Comparison of ENCODE assay signal across 31 cellular contexts in the genomic region with DNA sequence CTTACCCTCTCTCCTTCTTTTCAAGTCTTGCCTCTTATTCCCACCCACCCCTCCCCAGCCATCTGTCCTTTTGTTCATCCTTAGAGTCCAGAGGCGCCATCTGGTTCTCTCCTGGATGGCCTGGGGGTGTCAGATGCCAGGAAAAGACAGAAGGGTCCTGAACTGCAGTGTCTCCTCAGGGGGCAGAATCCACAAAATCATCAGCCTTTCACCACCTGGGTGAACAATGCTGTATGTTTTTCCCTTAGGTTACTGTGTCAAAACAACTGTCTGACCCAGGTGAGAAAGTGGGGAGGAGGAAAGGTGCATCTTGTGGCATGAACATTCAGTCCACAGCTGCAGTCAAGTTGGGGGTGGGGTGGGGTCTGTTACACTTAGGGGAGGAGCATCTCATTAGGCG. TPM values are rescaled to one million over a fixed set of nuclear protein-coding genes. Genes with fewer than 3 reads are reported as not detected.
A peak's percentile ranks its signal among the peaks of the same experiment; 100 is the strongest.
DNase-seq lines count a peak whose midpoint lies in the region; ATAC-seq, FAIRE-seq and TF ChIP-seq lines count a peak whose summit lies in the region.
"Had no signal": no experiment of that assay in that cellular context is flagged by ENCODE, and none has a peak within 500 bp of the region (broad histone marks: within the 10 kb centered on the region; RNA-seq: fewer than 3 reads in every experiment).

No MANE protein-coding gene starts in this region.

- H4K20me1 ChIP-seq in H1 (replicated peaks in 1 of 2; ENCODE audit: control insufficient read depth in 1 of 2, insufficient read depth in 2 of 2, low read length in 2 of 2) (no peaks in the 10 kb centered on the region), Karpas-422 (ENCODE audit: insufficient read depth, low read depth, low read length) (no peaks in the 10 kb centered on the region)

- H2BK120ac ChIP-seq in H1 (replicated peaks; ENCODE audit: low read depth, low read length), result no peak overlapping the region

- no peak for TF ChIP-seq POLR2A in H1 (IDR thresholded peaks at IDR 0.05; ENCODE audit: control extremely low read depth in 1 of 2, low read depth in 2 of 2, low read length in 2 of 2)

- no peaks in the 10 kb centered on the region for H3K23me2 ChIP-seq in H1 (ENCODE audit: low read depth, low read length)

- WGBS in H1 (ENCODE audit: extremely low coverage in 1 of 2, insufficient coverage in 1 of 2, insufficient read length in 1 of 2, insufficient replicate concordance in 2 of 2, low coverage in 1 of 2, low lambda C conversion rate in 2 of 2, missing lambda C conversion rate in 1 of 2), 2 experiments, result 38% methylated on average over 2 of the region's 2 CpGs; no CpG with 5 or more reads in 1 of the 2 experiments

- H3K4ac ChIP-seq in H1 (replicated peaks; ENCODE audit: insufficient read length, low read depth, low read length), result no peak overlapping the region

- H3K9me2 ChIP-seq in Karpas-422 (replicated peaks; ENCODE audit: insufficient read depth, low read length), result no peaks in the 10 kb centered on the region

- TF ChIP-seq RAD21 in H1 (IDR thresholded peaks at IDR 0.05 in 1 of 2, conservative IDR thresholded peaks at IDR 0.05 in 1 of 2; ENCODE audit: low read depth in 2 of 2, low read length in 2 of 2), result no peak

- H3K27me3 ChIP-seq in HUES48 (ENCODE audit: control insufficient read depth, insufficient read depth, low read length), result no peaks in the 10 kb centered on the region; the same call in 1 of the 2 replicates
- peaks cover 0 to 5% (median under 1%) of the 10 kb centered on the region in 4 experiments; a peak in 3 of 7 replicates for H3K27me3 ChIP-seq in H1 (replicated peaks in 1 of 4; ENCODE audit: control insufficient read depth in 3 of 4, extremely low read depth in 1 of 4, insufficient read depth in 3 of 4, low read length in 3 of 4)
- H3K27me3 ChIP-seq in Karpas-422 (ENCODE audit: low read length), result no peaks in the 10 kb centered on the region
- H3K27me3 ChIP-seq: BE2C, cardiac muscle cell, colonic mucosa, heart right ventricle, Peyer's patch, upper lobe of left lung had no signal

- no peak for TF ChIP-seq EP300 in H1 (IDR thresholded peaks at IDR 0.05; ENCODE audit: borderline replicate concordance in 1 of 2, low read depth in 2 of 2, low read length in 2 of 2)

- H3K18ac ChIP-seq in H1 (ENCODE audit: extremely low read depth, low read length), result no peak overlapping the region

- no peak overlapping the region for H2AFZ ChIP-seq in H1 (ENCODE audit: low read length)
- H2AFZ ChIP-seq in Karpas-422 (ENCODE audit: low read length), result no peak overlapping the region

- no peak overlapping the region for H3K9ac ChIP-seq in HUES48 (ENCODE audit: low read depth, low read length)
- H3K9ac ChIP-seq in H1 (replicated peaks in 1 of 4; ENCODE audit: extremely low read depth in 1 of 4, low read depth in 3 of 4, low read length in 3 of 4), result no peak overlapping the region
- H3K9ac ChIP-seq in Karpas-422 (ENCODE audit: low read length), result no peak overlapping the region

- FAIRE-seq in H1 (lab: Jason Lieb, UNC), result no peak
- no peak for FAIRE-seq in frontal cortex (lab: Jason Lieb, UNC)

- DNase-seq in D341Med (ENCODE audit: low spot score) (peak; percentile 41), NCI-H524 (lab: John Stamatoyannopoulos, UW) (peak; percentile 94 to 96), H1 (ENCODE audit: low read depth in 1 of 2, low spot score in 2 of 2) (peak in 1 of 2 experiments; percentile 41), Karpas-422 (no peak), frontal cortex (ENCODE audit: low spot score in 2 of 2) (no peak)
- DNase-seq: activated CD4-positive, alpha-beta T cell treated with anti-CD3 and anti-CD28 coated beads, Interleukin-2, amount 50 U/mL, for 4 hours; BE2C; CD8-positive, alpha-beta memory T cell; colonic mucosa; DMS79; foreskin fibroblast; heart right ventricle; Kasumi-1; mesenchymal stem cell; NCI-H187; NCI-H2227 treated with DMSO at 0.1 percent for 48 hours; Peyer's patch; SIG-M5; stimulated activated CD4-positive, alpha-beta T cell treated with anti-CD3 and anti-CD28 coated beads, Interleukin-4, amount 100 ng/mL, for 24 hours; substantia nigra; T-cell; upper lobe of left lung had no signal

- POLR2A ChIA-PET in H1 (lab: Charles Lee; ENCODE audit: partially characterized antibody), result interaction anchor here (0.9 to 2.6 kb wide), 7 partner anchors 8 to 64 kb away, joined by 3 to 8 read pairs (median 4); no protein-coding TSS in a partner anchor

- peak overlapping the region; percentile 66 for H4K91ac ChIP-seq in H1 (replicated peaks; ENCODE audit: insufficient read length, low read length)

- H3K27ac ChIP-seq in HUES48 (ENCODE audit: low read depth, low read length), result peak overlapping the region; percentile 48
- H3K27ac ChIP-seq in H1 (ENCODE audit: low read depth, low read length), result no peak overlapping the region
- no peak overlapping the region for H3K27ac ChIP-seq in Karpas-422 (ENCODE audit: low read length)
- H3K27ac ChIP-seq: cardiac muscle cell, colonic mucosa, heart right ventricle, Peyer's patch, prostate gland, upper lobe of left lung had no signal

- no peak overlapping the region for H3K56ac ChIP-seq in H1 (replicated peaks; ENCODE audit: insufficient read length, low read depth, low read length)

- no peak overlapping the region for H2AK5ac ChIP-seq in H1 (ENCODE audit: low read depth, low read length)

- H3K4me1 ChIP-seq in HUES48 (ENCODE audit: control insufficient read depth, insufficient read depth, low read length), result peaks cover 38% of the 10 kb centered on the region
- peaks cover 5 to 14% (median 13%) of the 10 kb centered on the region in 4 experiments; a peak in 6 of 7 replicates for H3K4me1 ChIP-seq in H1 (replicated peaks in 1 of 4; ENCODE audit: control insufficient read depth in 3 of 4, insufficient read depth in 4 of 4, low read length in 3 of 4)
- H3K4me1 ChIP-seq in Karpas-422 (ENCODE audit: low read length), result peaks cover 7% of the 10 kb centered on the region; the same call in 1 of the 2 replicates
- H3K4me1 ChIP-seq: colonic mucosa, Peyer's patch, prostate gland, upper lobe of left lung had no signal

- H3K4me2 ChIP-seq in H1 (ENCODE audit: insufficient read depth in 1 of 2, low read depth in 2 of 2, low read length in 2 of 2), result peak overlapping the region; percentile 7 to 16; a peak in 2 of 4 replicates
- no peak overlapping the region for H3K4me2 ChIP-seq in Karpas-422 (ENCODE audit: low read depth, low read length, poor library complexity, severe bottlenecking)

- ATAC-seq in GM19395 (IDR thresholded peaks at IDR 0.05; ENCODE audit: unreplicated experiment), result no peak
- no peak for ATAC-seq in HG02970 (IDR thresholded peaks at IDR 0.05; ENCODE audit: low FRiP score, unreplicated experiment)
- ATAC-seq: activated naive CD4-positive, alpha-beta T cell treated with anti-CD3 and anti-CD28 coated beads, Interleukin-2, amount 50 U/mL, for 72 hours; esophagus mucosa; heart right ventricle; sciatic nerve; stimulated activated effector memory CD8-positive, alpha-beta T cell treated with anti-CD3 and anti-CD28 coated beads, Interleukin-12 subunit alpha, Interleukin-12 subunit beta, amount 100 ng/mL, for 72 hours; T-cell had no signal

- no peak overlapping the region for H2BK5ac ChIP-seq in H1 (ENCODE audit: low read depth, low read length)

- no peak overlapping the region for H2BK12ac ChIP-seq in H1 (ENCODE audit: low read depth, low read length)

- H3K36me3 ChIP-seq in HUES48 (ENCODE audit: control insufficient read depth, insufficient read depth, low read length) (no peaks in the 10 kb centered on the region), H1 (ENCODE audit: control insufficient read depth in 2 of 4, insufficient read depth in 4 of 4, low read length in 3 of 4) (no peaks in the 10 kb centered on the region), Karpas-422 (ENCODE audit: insufficient read depth, low read length) (no peaks in the 10 kb centered on the region)
- H3K36me3 ChIP-seq: BE2C, cardiac muscle cell, colonic mucosa, heart right ventricle, Peyer's patch, prostate gland, upper lobe of left lung had no signal

- CTCF ChIA-PET in H1 (lab: Charles Lee; ENCODE audit: partially characterized antibody), result interaction anchor here (0.9 to 1.0 kb wide), 2 partner anchors 14 to 106 kb away, joined by 4 to 5 read pairs; no protein-coding TSS in a partner anchor

- H3K79me1 ChIP-seq in H1 (ENCODE audit: low read depth, low read length), result no peaks in the 10 kb centered on the region; the same call in 1 of the 2 replicates

- TF ChIP-seq CTCF in H1 (IDR thresholded peaks at IDR 0.05; ENCODE audit: control extremely low read depth in 1 of 3, insufficient read depth in 1 of 3, low read depth in 1 of 3, low read length in 3 of 3), result no peak

- no peak overlapping the region for H2BK15ac ChIP-seq in H1 (ENCODE audit: low read length)

- no peak overlapping the region for H4K5ac ChIP-seq in H1 (ENCODE audit: insufficient read length, low read depth, low read length)

- H4K8ac ChIP-seq in H1 (ENCODE audit: extremely low read depth, insufficient read depth, low read length), result no peak overlapping the region

- no peak overlapping the region for H3K4me3 ChIP-seq in HUES48 (ENCODE audit: low read depth, low read length)
- no peak overlapping the region; a peak in 1 of 8 replicates for H3K4me3 ChIP-seq in H1 (ENCODE audit: extremely low read depth in 1 of 4, insufficient read depth in 2 of 4, low read depth in 3 of 4, low read length in 4 of 4)
- H3K4me3 ChIP-seq in Karpas-422 (ENCODE audit: low read length), result no peak overlapping the region
- H3K4me3 ChIP-seq: cardiac muscle cell, colonic mucosa, heart right ventricle, Peyer's patch, prostate gland, upper lobe of left lung had no signal

- H3K14ac ChIP-seq in H1 (ENCODE audit: insufficient read length), result no peak overlapping the region

- H3K9me3 ChIP-seq in HUES48 (ENCODE audit: control insufficient read depth, insufficient read depth, low read length) (no peaks in the 10 kb centered on the region), H1 (ENCODE audit: insufficient read depth in 2 of 2, low read depth in 1 of 2, low read length in 1 of 2) (no peaks in the 10 kb centered on the region), Karpas-422 (ENCODE audit: low read length) (no peaks in the 10 kb centered on the region)
- H3K9me3 ChIP-seq: BE2C, colonic mucosa, heart right ventricle, Peyer's patch, prostate gland, upper lobe of left lung had no signal

- H3K79me2 ChIP-seq in H1 (ENCODE audit: control insufficient read depth in 1 of 2, insufficient read depth in 2 of 2, low read length in 2 of 2) (no peaks in the 10 kb centered on the region), Karpas-422 (ENCODE audit: low read length) (no peaks in the 10 kb centered on the region)

- H2BK20ac ChIP-seq in H1 (ENCODE audit: low read length), result no peak overlapping the region

- H3K23ac ChIP-seq in H1 (ENCODE audit: insufficient read length), result no peak overlapping the region

RNA-seq across cellular contexts. Expression of a gene that starts 47.9 kb away (rescaled TPM):
- total RNA-seq in H1 (2021; fragmentation: NEBNext Ultra II Directional; extraction: Animal tissue kit (Norgen Biotek cat#: 25700)), result 92.5 and 97.2 TPM in 2 replicates
- 46.8 and 79.6 TPM in 2 replicates for polyA plus RNA-seq in H1 (2011; rRNA removed)
- polyA plus RNA-seq in H1 (2011; cell fraction: cytosol; rRNA removed), result 69.4 TPM
- polyA plus RNA-seq in H1 (2011; cell fraction: nucleus; rRNA removed), result 110 TPM
- 87.4 to 117 TPM (median 95.3 TPM) in 4 replicates for polyA plus RNA-seq in H1 (2012, experiment 1 of 2)
- polyA plus RNA-seq in H1 (2012, experiment 2 of 2), result 21.2 TPM
- 59.2 TPM for polyA plus RNA-seq in H1 (2013, experiment 1 of 2)
- 58.6 TPM for polyA plus RNA-seq in H1 (2013, experiment 2 of 2)
- 74.0 and 105 TPM in 2 replicates for polyA minus RNA-seq in H1 (2011; rRNA and poly(A)+ RNA removed)
- 39.4 TPM for polyA minus RNA-seq in H1 (2011; cell fraction: cytosol; rRNA and poly(A)+ RNA removed)
- 81.6 TPM for polyA minus RNA-seq in H1 (2011; cell fraction: nucleus; rRNA and poly(A)+ RNA removed)
- total RNA-seq in Karpas-422 (2014; rRNA removed; shearing (Covaris generic); ENCODE audit: low replicate concordance), result 249 and 311 TPM in 2 replicates
- 319 TPM for total RNA-seq in frontal cortex

Comparison
In these comparisons a context has a peak if more than half of its experiments do, and no peak if none do; other contexts are left out.
1. DNase-seq: peak in D341Med (single experiment) and NCI-H524 (2 of 2); none in Karpas-422 (single experiment) and frontal cortex (0 of 2).